8 cellular contexts compared by ENCODE assay signal in the genomic region with DNA sequence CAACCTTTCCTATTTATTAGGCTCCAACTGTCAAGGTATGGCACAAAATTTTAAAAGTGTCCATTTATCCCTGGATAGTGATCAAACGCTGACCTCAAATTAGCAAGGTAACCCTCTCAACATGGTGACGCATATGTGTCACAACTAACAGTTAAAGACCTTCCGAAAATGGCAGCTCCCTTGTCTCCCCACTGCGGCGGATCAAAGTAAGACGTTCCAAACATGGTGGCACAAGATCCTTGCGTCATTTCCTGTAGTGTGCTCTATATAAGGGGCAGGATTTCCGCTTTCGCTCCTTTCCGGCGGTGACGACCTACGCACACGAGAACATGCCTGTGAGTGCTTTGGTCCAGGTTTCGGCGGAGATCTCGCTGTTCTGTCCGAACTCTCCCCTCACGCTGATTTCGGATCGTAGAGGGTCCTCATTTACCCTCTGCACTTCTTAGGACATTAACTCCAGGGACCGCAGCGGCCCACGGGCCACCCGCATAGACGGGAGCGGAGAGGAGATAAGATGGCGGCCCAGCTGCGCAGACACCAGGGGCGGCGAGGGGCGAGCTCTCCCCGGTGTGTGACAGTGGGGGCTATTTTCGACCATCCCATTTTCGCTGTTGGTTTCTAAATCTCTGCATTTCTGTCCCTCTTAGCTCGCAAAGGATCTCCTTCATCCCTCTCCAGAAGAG. TPM values are rescaled to one million over a fixed set of nuclear protein-coding genes. Genes with fewer than 3 reads are reported as not detected.
DNase-seq lines count a peak whose midpoint lies in the region; ATAC-seq and TF ChIP-seq lines count a peak whose summit lies in the region.

A gene (plus strand): TSS at position 295 of the 683 bp plus-strand sequence. CDS start 35 bp downstream, at position 330.

- intact Hi-C loops in Calu3 (cut with micrococcal nuclease; ENCODE audit: unreplicated experiment): no loop called here
- intact Hi-C loops in IMR-90 (cut with micrococcal nuclease): loop anchor here (2.0 kb wide), 2 partner anchors 166 to 192 kb away; no protein-coding TSS in a partner anchor

- H3K4me3 Mint-ChIP-seq in Calu3 (ENCODE audit: low read depth, unreplicated experiment): peak within 1 kb of the TSS; percentile 75

- peaks cover 21 to 44% of the 10 kb centered on the region in 2 experiments for H3K79me1 ChIP-seq in IMR-90 (ENCODE audit: low read depth in 1 of 2, low read length in 2 of 2)

- dilution Hi-C loops in IMR-90 (cut with HindIII; ENCODE audit: low sequenced_read_pairs, unreplicated experiment): no loop called here

- TF ChIP-seq POLR2A in IMR-90 (IDR thresholded peaks at IDR 0.05; ENCODE audit: low read depth, low read length): peak; percentile 100

- POLR2A ChIA-PET in IMR-90 (lab: Charles Lee; ENCODE audit: unreplicated experiment): interaction anchor here (0.5 to 1.0 kb wide), 11 partner anchors 9 to 263 kb away, joined by 3 to 18 read pairs (median 4); a partner anchor contains a TSS

- H4K20me1 ChIP-seq in IMR-90 (ENCODE audit: insufficient read depth, low read length): peaks cover 23% of the 10 kb centered on the region; the same call in 1 of the 2 replicates

- H3K4me1 ChIP-seq in IMR-90 (ENCODE audit: control insufficient read depth, insufficient read depth, low read length): 0 out of 2 replicates have a peak, but pooled peaks cover 2% of the 10 kb centered on the region

- in situ Hi-C loops in IMR-90 (cut with MboI; ENCODE audit: low sequenced_read_pairs): no loop called here

- H2BK5ac ChIP-seq in IMR-90 (ENCODE audit: low read depth, low read length, poor library complexity, severe bottlenecking): peak within 1 kb of the TSS; percentile 94

- CTCF ChIA-PET in Calu3 (lab: Charles Lee) (interaction anchor here (0.9 to 1.5 kb wide), 6 partner anchors 9 to 319 kb away, joined by 3 to 7 read pairs (median 4); a partner anchor contains a TSS), IMR-90 (lab: Yijun Ruan, JAX) (interaction anchor here (0.6 kb wide), 1 partner anchor 40 kb away, joined by 3 read pairs; no protein-coding TSS in a partner anchor)

- H2AK5ac ChIP-seq in IMR-90 (ENCODE audit: low read depth, low read length): peak within 1 kb of the TSS; percentile 98

- peak within 1 kb of the TSS; percentile 41; the same call in 1 of the 2 replicates for H2BK20ac ChIP-seq in IMR-90 (ENCODE audit: low read depth, low read length)

- peak within 1 kb of the TSS; percentile 94 for H3K56ac ChIP-seq in IMR-90 (ENCODE audit: extremely low read depth, insufficient read depth, low read length)

- peaks cover 78% of the 10 kb centered on the region for H3K36me3 Mint-ChIP-seq in Calu3 (ENCODE audit: insufficient read depth, unreplicated experiment)

- peak within 1 kb of the TSS; percentile 57 for H3K4me3 ChIP-seq in IMR-90 (ENCODE audit: insufficient read depth, low read depth, low read length)

- H3K4me2 ChIP-seq in IMR-90 (ENCODE audit: low read depth, low read length): peak within 1 kb of the TSS; percentile 86

- H2BK120ac ChIP-seq in IMR-90 (ENCODE audit: low read depth, low read length): peak within 1 kb of the TSS; percentile 64; the same call in 1 of the 2 replicates

- H3K9me1 ChIP-seq in IMR-90 (ENCODE audit: insufficient read depth, low read length): peaks cover 4% of the 10 kb centered on the region; the same call in 1 of the 2 replicates

- no peaks in the 10 kb centered on the region for H3K27me3 ChIP-seq in IMR-90 (ENCODE audit: control insufficient read depth, insufficient read depth, low read length)

- no peaks in the 10 kb centered on the region for H3K9me3 ChIP-seq in IMR-90 (ENCODE audit: control insufficient read depth, insufficient read depth, low read length)

- no peaks in the 10 kb centered on the region for H3K9me3 Mint-ChIP-seq in Calu3 (ENCODE audit: low read depth, unreplicated experiment)

- peak within 1 kb of the TSS; percentile 99 for H3K4ac ChIP-seq in IMR-90 (ENCODE audit: low read depth, low read length)

- peak within 1 kb of the TSS; percentile 93 for H4K91ac ChIP-seq in IMR-90 (ENCODE audit: insufficient read depth, low read depth, low read length)

- TF ChIP-seq CTCF in Calu3 (IDR thresholded peaks at IDR 0.05; ENCODE audit: unreplicated experiment) (no peak), IMR-90 (conservative IDR thresholded peaks at IDR 0.05; ENCODE audit: low read depth, low read length) (no peak)

- peak within 1 kb of the TSS; percentile 99 for H3K23ac ChIP-seq in IMR-90 (ENCODE audit: low read depth, low read length)

- DNase-seq in Calu3: peak; percentile 92
- DNase-seq in IMR-90: peak; percentile 99
- DNase-seq in OCI-M1 (lab: John Stamatoyannopoulos, UW): peak; percentile 99
- peak; percentile 84 for DNase-seq in activated T-cell treated with anti-CD3 and anti-CD28 coated beads for 24 hours (ENCODE audit: low read depth)
- peak; percentile 99 for DNase-seq in epidermal melanocyte (ENCODE audit: insufficient read length, low spot score)
- DNase-seq in middle frontal gyrus (ENCODE audit: extremely low spot score, low spot score): peak; percentile 92
- peak; percentile 56 to 75 for DNase-seq in stimulated activated CD8-positive, alpha-beta memory T cell treated with anti-CD3 and anti-CD28 coated beads, Interleukin-4, amount 100 ng/mL, for 1 hour (ENCODE audit: low read depth in 2 of 2, low spot score in 1 of 2)

- BruUV-seq in Calu3 (replicated peaks; lab: Mats Ljungman, UMichigan) (no TSS peak), IMR-90 (replicated peaks; lab: Mats Ljungman, UMichigan) (no TSS peak)

- no peak for TF ChIP-seq RAD21 in IMR-90 (IDR thresholded peaks at IDR 0.05; ENCODE audit: low read length)

- no peak within 1 kb of the TSS; the same call in 2 of the 3 replicates for H2BK15ac ChIP-seq in IMR-90 (ENCODE audit: low read depth, low read length)

- peak within 1 kb of the TSS; percentile 88 for H2AFZ ChIP-seq in IMR-90 (replicated peaks; ENCODE audit: low read length, poor library complexity)

- H3K27ac ChIP-seq in IMR-90 (ENCODE audit: insufficient read depth, low read length): peak within 1 kb of the TSS; percentile 83

- H3K4me1 Mint-ChIP-seq in Calu3 (ENCODE audit: low read depth, unreplicated experiment): peaks cover 54% of the 10 kb centered on the region

- peak within 1 kb of the TSS; percentile 86 for H3K9ac ChIP-seq in IMR-90 (ENCODE audit: low read depth, low read length)

- ATAC-seq in GM21515 (IDR thresholded peaks at IDR 0.05; ENCODE audit: unreplicated experiment) (peak; percentile 76), IMR-90 (ENCODE audit: low read depth) (peak; percentile 55)

- peaks cover 27% of the 10 kb centered on the region for H3K36me3 ChIP-seq in IMR-90 (ENCODE audit: control insufficient read depth, insufficient read depth, low read length)

- H3K27ac Mint-ChIP-seq in Calu3 (ENCODE audit: unreplicated experiment): peak within 1 kb of the TSS; percentile 99

- peak within 1 kb of the TSS; percentile 63 for H4K5ac ChIP-seq in IMR-90 (ENCODE audit: low read depth, low read length)

- 0% methylated on average over 2 of the region's 36 CpGs; no CpG with 5 or more reads in 1 of the 2 experiments for WGBS in IMR-90 (ENCODE audit: extremely low coverage in 2 of 2, insufficient read length in 1 of 2), 2 experiments

- peaks cover 14% of the 10 kb centered on the region for H3K27me3 Mint-ChIP-seq in Calu3 (ENCODE audit: unreplicated experiment)

- H2AK9ac ChIP-seq in IMR-90 (replicated peaks; ENCODE audit: low read depth, low read length, poor library complexity): peak within 1 kb of the TSS; percentile 99

- H4K8ac ChIP-seq in IMR-90 (ENCODE audit: low read depth in 2 of 2, low read length in 2 of 2): peak within 1 kb of the TSS; percentile 6 to 99

- H3K18ac ChIP-seq in IMR-90 (ENCODE audit: low read depth, low read length): peak within 1 kb of the TSS; percentile 56

- peak within 1 kb of the TSS; percentile 100 for H3K14ac ChIP-seq in IMR-90 (replicated peaks; ENCODE audit: low read depth, low read length)

TF ChIP-seq in IMR-90, 13 proteins besides CTCF, POLR2A, EP300 and RAD21 (continues in another document):
- TF ChIP-seq NFE2L2 (IDR thresholded peaks at IDR 0.05; ENCODE audit: low read depth, low read length) (no peak; the same call in 1 of the 2 replicates), FOS (IDR thresholded peaks at IDR 0.05; ENCODE audit: low read depth, low read length) (peak; percentile 47; the same call in 1 of the 2 replicates), MAZ (IDR thresholded peaks at IDR 0.05; ENCODE audit: borderline replicate concordance, low read depth, low read length) (peak; percentile 58; the same call in 1 of the 2 replicates), MXI1 (IDR thresholded peaks at IDR 0.05; ENCODE audit: borderline replicate concordance, low read depth, low read length) (peak; percentile 73; the same call in 1 of the 2 replicates), BHLHE40 (IDR thresholded peaks at IDR 0.05; ENCODE audit: low read depth, low read length) (peak; percentile 76), SMC3 (IDR thresholded peaks at IDR 0.05; ENCODE audit: low read depth, low read length) (no peak), CEBPB (IDR thresholded peaks at IDR 0.05; ENCODE audit: low read depth, low read length) (peak; percentile 93), RFX5 (IDR thresholded peaks at IDR 0.05; ENCODE audit: low read depth, low read length) (no peak), CHD1 (IDR thresholded peaks at IDR 0.05; ENCODE audit: low read depth, low read length) (peak; percentile 60; the same call in 1 of the 2 replicates)
- TF ChIP-seq, protein P1, sequence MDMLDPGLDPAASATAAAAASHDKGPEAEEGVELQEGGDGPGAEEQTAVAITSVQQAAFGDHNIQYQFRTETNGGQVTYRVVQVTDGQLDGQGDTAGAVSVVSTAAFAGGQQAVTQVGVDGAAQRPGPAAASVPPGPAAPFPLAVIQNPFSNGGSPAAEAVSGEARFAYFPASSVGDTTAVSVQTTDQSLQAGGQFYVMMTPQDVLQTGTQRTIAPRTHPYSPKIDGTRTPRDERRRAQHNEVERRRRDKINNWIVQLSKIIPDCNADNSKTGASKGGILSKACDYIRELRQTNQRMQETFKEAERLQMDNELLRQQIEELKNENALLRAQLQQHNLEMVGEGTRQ (IDR thresholded peaks at IDR 0.05; ENCODE audit: low read depth, low read length): peak; percentile 3
- TF ChIP-seq, protein P2, sequence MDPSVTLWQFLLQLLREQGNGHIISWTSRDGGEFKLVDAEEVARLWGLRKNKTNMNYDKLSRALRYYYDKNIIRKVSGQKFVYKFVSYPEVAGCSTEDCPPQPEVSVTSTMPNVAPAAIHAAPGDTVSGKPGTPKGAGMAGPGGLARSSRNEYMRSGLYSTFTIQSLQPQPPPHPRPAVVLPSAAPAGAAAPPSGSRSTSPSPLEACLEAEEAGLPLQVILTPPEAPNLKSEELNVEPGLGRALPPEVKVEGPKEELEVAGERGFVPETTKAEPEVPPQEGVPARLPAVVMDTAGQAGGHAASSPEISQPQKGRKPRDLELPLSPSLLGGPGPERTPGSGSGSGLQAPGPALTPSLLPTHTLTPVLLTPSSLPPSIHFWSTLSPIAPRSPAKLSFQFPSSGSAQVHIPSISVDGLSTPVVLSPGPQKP (IDR thresholded peaks at IDR 0.05; ENCODE audit: borderline replicate concordance, low read depth, low read length): 0 out of 2 replicates have a peak, but pooled peaks have one; percentile 30

RNA-seq across cellular contexts. Expression of the gene that starts here (rescaled TPM):
- total RNA-seq in Calu3 (2022) (1,532 and 1,783 TPM in 2 replicates), IMR-90 (2012; rRNA removed) (320 and 1,119 TPM in 2 replicates)
- polyA plus RNA-seq in IMR-90 (2012; rRNA removed): 5,567 and 6,236 TPM in 2 replicates
- polyA plus RNA-seq in IMR-90 (2012; cell fraction: cytosol; rRNA removed): 5,011 and 5,392 TPM in 2 replicates
- 402 and 1,626 TPM in 2 replicates for polyA plus RNA-seq in IMR-90 (2012; cell fraction: nucleus; rRNA removed; ENCODE audit: low replicate concordance)

Comparison
In these comparisons a context has a peak if more than half of its experiments do, and no peak if none do; other contexts are left out.
1. Peak in every context shown above with its lines: DNase-seq, ATAC-seq, H3K4me3 ChIP-seq and H3K27ac ChIP-seq.